Comparison of ENCODE assay signal across 24 cellular contexts in the genomic region with DNA sequence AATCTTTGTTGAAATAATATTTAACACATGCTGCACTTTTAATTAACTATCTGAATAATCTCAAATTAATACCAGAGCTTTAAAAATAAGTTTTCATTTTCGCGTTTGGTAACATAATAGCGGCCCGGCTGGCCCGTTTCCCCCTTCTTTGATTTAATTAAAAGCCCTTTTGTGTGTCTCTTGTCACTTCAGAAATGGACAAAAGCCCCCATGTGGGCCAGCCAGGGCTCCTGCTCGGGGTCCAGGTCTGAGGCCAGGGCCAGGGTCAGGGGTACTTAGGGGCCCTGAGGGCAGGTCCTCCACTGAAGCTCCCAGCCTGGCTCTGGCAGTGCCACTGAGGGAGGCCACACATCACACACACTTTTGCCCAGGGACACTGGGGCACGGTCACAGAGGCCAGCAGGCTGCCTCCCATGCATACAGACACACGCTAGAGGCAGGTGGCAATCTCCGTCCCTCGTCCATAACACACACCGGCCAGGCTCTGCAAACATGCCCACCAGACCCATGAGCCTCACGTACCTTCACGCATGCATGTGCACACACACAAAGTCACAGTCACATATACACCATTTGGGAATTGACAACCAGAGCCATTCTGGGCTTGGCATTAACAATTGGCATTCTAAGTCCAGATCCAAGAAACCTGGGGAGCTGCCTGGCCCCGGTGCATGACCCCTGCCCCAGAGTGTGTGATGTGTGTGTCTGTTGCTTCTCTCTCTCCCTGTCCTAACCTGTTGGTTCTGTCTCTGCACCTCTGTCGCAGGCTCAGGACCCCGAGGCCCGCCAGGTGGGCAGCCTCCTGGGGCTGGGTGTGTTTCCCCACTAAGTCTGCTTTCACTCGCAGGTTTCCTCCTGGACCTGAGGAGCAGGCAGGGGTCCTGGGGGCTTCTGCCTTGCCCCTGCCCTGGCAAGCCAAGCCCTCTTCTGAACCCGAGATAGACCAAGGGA. TPM values are rescaled to one million over a fixed set of nuclear protein-coding genes. Genes with fewer than 3 reads are reported as not detected.
"Had no signal": no experiment of that assay in that cellular context is flagged by ENCODE, and none has a peak within 500 bp of the region (broad histone marks: within the 10 kb centered on the region; RNA-seq: fewer than 3 reads in every experiment).

No MANE protein-coding gene starts in this region.

- H3K27ac Mint-ChIP-seq: activated naive CD8-positive, alpha-beta T cell; dendritic cell treated with granulocyte-macrophage colony-stimulating factor and Interleukin-4, amounts not matched to agents 40 ng/mL and 50 ng/mL, for 4 days; stimulated activated naive CD8-positive, alpha-beta T cell treated with anti-CD3 and anti-CD28 coated beads, Interleukin-15, Interleukin-2, amounts not matched to agents 100 ng/mL and 50 ng/mL, for 24 hours had no signal

- H3K36me3 ChIP-seq: cardiac muscle cell, esophagus squamous epithelium, lower lobe of right lung, prostate gland, right atrium auricular region, suprapubic skin, upper lobe of left lung, WERI-Rb-1 had no signal

- ATAC-seq: left colon; lower lobe of right lung; naive thymus-derived CD8-positive, alpha-beta T cell had no signal

- DNase-seq: activated CD4-positive, alpha-beta T cell treated with anti-CD3 and anti-CD28 coated beads for 1 hour; activated CD8-positive, alpha-beta memory T cell treated with anti-CD3 and anti-CD28 coated beads for 24 hours; activated CD8-positive, alpha-beta memory T cell treated with anti-CD3 and anti-CD28 coated beads, Interleukin-2, amount 50 U/mL, for 48 hours; activated gamma-delta T cell; effector CD8-positive, alpha-beta T cell; esophagus squamous epithelium; left colon; lower lobe of right lung; naive thymus-derived CD8-positive, alpha-beta T cell; nucleus accumbens; stimulated activated CD4-positive, alpha-beta T cell treated with anti-CD3 and anti-CD28 coated beads, Interleukin-2, amount 100 ng/mL, for 48 hours; T-helper 2 cell; WERI-Rb-1 had no signal

- H3K4me3 ChIP-seq: cardiac muscle cell, esophagus squamous epithelium, lower lobe of right lung, prostate gland, right atrium auricular region, suprapubic skin, upper lobe of left lung had no signal

- H3K27me3 ChIP-seq: right atrium auricular region had no signal

- H3K9me3 ChIP-seq: esophagus squamous epithelium, lower lobe of right lung, prostate gland, right atrium auricular region, suprapubic skin, upper lobe of left lung had no signal

- H3K27ac ChIP-seq: cardiac muscle cell, esophagus squamous epithelium, lower lobe of right lung, prostate gland, right atrium auricular region, suprapubic skin, upper lobe of left lung, WERI-Rb-1 had no signal

- H3K4me3 Mint-ChIP-seq: activated naive CD8-positive, alpha-beta T cell; dendritic cell treated with granulocyte-macrophage colony-stimulating factor and Interleukin-4, amounts not matched to agents 40 ng/mL and 50 ng/mL, for 4 days; naive thymus-derived CD8-positive, alpha-beta T cell; stimulated activated naive CD8-positive, alpha-beta T cell treated with anti-CD3 and anti-CD28 coated beads, Interleukin-15, Interleukin-2, amounts not matched to agents 100 ng/mL and 50 ng/mL, for 24 hours had no signal

- H3K9me3 Mint-ChIP-seq: dendritic cell treated with granulocyte-macrophage colony-stimulating factor and Interleukin-4, amounts not matched to agents 40 ng/mL and 50 ng/mL, for 4 days; stimulated activated naive CD8-positive, alpha-beta T cell treated with anti-CD3 and anti-CD28 coated beads, Interleukin-15, Interleukin-2, amounts not matched to agents 100 ng/mL and 50 ng/mL, for 24 hours had no signal

RNA-seq across cellular contexts. Expression of a gene that starts 38.5 kb away (rescaled TPM):
- total RNA-seq: cardiac muscle cell; chondrocyte; esophagus squamous epithelium; left colon; lower lobe of right lung; mesenteric fat pad; naive thymus-derived CD8-positive, alpha-beta T cell; right atrium auricular region; skeletal muscle tissue; suprapubic skin; upper lobe of left lung had no signal
- polyA plus RNA-seq: cardiac muscle cell; naive thymus-derived CD8-positive, alpha-beta T cell had no signal
